ENCODE assay signal across 8 cellular contexts in the genomic region with DNA sequence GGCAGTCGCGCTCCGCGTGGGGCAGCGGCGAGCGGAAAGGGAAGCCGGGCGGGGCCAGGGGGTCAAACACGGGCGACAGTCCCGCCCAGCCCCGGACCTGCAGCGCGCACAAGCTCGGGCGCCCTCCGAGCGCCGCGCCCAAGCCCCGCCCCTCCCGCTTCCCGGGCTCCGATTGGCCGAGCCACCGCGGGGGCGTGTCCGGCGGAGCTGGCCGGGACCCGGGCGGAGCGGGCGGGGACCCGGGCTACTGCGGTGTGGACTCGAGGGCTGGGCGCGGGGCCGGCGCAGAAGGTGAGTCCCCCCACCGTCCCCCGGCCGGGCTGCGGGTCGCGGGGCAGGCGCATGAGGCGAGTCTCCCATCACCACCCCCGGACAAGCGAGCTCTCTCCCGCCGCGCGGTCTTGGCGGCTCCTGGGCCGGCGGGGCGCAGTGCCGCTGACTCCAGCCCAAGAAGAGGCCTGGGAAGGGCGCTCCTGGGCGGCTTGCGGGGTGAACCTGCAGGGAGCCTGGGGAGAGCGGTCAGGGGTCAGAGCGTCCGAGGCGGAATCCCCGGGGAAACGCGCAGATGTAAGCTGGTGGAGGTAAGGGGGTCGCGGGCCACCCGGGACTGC. TPM values are rescaled to one million over a fixed set of nuclear protein-coding genes. Genes with fewer than 3 reads are reported as not detected.
DNase-seq lines count a peak whose midpoint lies in the region; ATAC-seq, FAIRE-seq and TF ChIP-seq lines count a peak whose summit lies in the region.

A gene with protein sequence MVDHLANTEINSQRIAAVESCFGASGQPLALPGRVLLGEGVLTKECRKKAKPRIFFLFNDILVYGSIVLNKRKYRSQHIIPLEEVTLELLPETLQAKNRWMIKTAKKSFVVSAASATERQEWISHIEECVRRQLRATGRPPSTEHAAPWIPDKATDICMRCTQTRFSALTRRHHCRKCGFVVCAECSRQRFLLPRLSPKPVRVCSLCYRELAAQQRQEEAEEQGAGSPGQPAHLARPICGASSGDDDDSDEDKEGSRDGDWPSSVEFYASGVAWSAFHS (plus strand): TSS at position 247 of the 611 bp plus-strand sequence. CDS start 8,379 bp downstream, outside the sequence.

- H3K27ac ChIP-seq in VCaP (peak within 1 kb of the TSS; percentile 85), small intestine (ENCODE audit: low read depth in 1 of 2, low read length in 1 of 2) (peak within 1 kb of the TSS; percentile 36 to 85)

- no peaks in the 10 kb centered on the region for H3K36me3 ChIP-seq in small intestine (ENCODE audit: control insufficient read depth in 2 of 2, insufficient read depth in 2 of 2, low read length in 2 of 2)

- FAIRE-seq in small intestine (lab: Jason Lieb, UNC): no peak

- H3K27me3 ChIP-seq in small intestine (ENCODE audit: control insufficient read depth in 2 of 2, insufficient read depth in 2 of 2, low read length in 2 of 2): no peaks in the 10 kb centered on the region

- peak; percentile 9; the same call in 1 of the 2 replicates for TF ChIP-seq CTCF in VCaP (conservative IDR thresholded peaks at IDR 0.05)

- in situ Hi-C loops in T47D (cut with HindIII; ENCODE audit: low pct_unique_long_range_greater_than_20kb, low sequenced_read_pairs): no loop called here

- 0 to 1% (median 0%) methylated on average over 18 to 75 of the region's 75 CpGs for WGBS in small intestine, 3 donors

- peak within 1 kb of the TSS; percentile 70 to 86 for H3K4me3 ChIP-seq in small intestine (ENCODE audit: low read depth in 1 of 2, low read length in 2 of 2)

- DNase-seq in NCI-H524 (lab: John Stamatoyannopoulos, UW) (peak; percentile 45 to 74), NCI-H524 treated with DMSO at 0.1 percent for 48 hours (lab: John Stamatoyannopoulos, UW) (no peak), NCI-H1930 (lab: John Stamatoyannopoulos, UW) (peak; percentile 72 to 89), T47D (ENCODE audit: low read depth in 1 of 2, low spot score in 1 of 2) (peak; percentile 72 to 86), iPS-NIHi7 (ENCODE audit: extremely low spot score) (peak; percentile 96), small intestine (peak; percentile 84)

- no peaks in the 10 kb centered on the region for H3K4me1 ChIP-seq in small intestine (ENCODE audit: control insufficient read depth in 2 of 2, insufficient read depth in 1 of 2, low read depth in 1 of 2, low read length in 1 of 2)

- H3K9me3 ChIP-seq in small intestine (ENCODE audit: control insufficient read depth, low read depth): no peaks in the 10 kb centered on the region

- peak; percentile 88 for ATAC-seq in HG02840 (IDR thresholded peaks at IDR 0.05; ENCODE audit: low FRiP score, unreplicated experiment)

RNA-seq across cellular contexts. Expression of the gene that starts here (rescaled TPM):
- 10 to 100 TPM in 2 of 3 donors, 1 to 10 TPM in 1; 2.2 to 12.2 (median 12.0) TPM for polyA plus RNA-seq in small intestine
